ENCODE assay signal across 17 cellular contexts in the genomic region with DNA sequence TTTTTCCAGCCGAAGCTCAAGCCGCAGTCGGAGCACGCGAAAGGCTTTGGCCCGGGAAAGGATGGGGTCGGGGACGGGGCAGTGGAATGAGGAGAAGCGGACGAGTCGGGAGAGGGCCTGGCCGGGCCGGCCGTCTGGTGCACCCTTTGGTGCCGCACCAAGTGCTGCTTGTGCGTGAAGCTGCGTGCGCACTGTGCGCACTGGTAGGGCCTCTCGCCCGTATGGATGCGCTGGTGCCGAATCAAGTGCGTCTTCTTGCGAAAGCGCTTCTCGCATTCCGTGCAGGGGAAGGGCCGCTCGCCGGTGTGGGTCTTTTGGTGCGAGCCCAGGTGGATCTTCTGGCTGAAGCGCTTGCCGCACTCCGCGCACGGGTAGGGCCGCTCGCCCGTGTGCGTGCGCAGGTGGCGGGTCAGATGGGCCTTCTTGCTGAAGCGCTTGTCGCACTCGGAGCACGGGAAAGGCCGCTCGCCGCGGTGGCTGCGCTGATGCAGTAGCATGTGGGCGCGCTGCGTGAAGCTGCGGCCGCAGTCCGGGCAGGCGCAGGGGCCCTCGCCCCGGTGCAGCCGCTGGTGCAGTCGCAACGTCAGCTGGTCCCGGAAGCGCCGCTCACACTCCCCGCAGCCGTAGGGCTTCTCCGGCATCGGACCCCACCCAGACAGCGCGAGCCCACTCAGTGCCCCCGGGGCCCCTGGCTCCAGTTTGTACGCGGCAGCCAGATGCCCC. TPM values are rescaled to one million over a fixed set of nuclear protein-coding genes. Genes with fewer than 3 reads are reported as not detected.
A peak's percentile ranks its signal among the peaks of the same experiment; 100 is the strongest.
DNase-seq lines count a peak whose midpoint lies in the region; ATAC-seq and TF ChIP-seq lines count a peak whose summit lies in the region.
"Had no signal": no experiment of that assay in that cellular context is flagged by ENCODE, and none has a peak within 500 bp of the region (broad histone marks: within the 10 kb centered on the region; RNA-seq: fewer than 3 reads in every experiment).

No MANE protein-coding gene starts in this region.

- no peaks in the 10 kb centered on the region for H4K20me1 ChIP-seq in osteoblast (ENCODE audit: insufficient read depth, low read length)

- H3K9me3 ChIP-seq in iPS-15b (ENCODE audit: control insufficient read depth, insufficient read depth, low read length), result no peaks in the 10 kb centered on the region
- H3K9me3 ChIP-seq in osteoblast (ENCODE audit: low read depth, low read length), result no peaks in the 10 kb centered on the region
- H3K9me3 ChIP-seq in Peyer's patch, result no peaks in the 10 kb centered on the region
- no peaks in the 10 kb centered on the region for H3K9me3 ChIP-seq in esophagus squamous epithelium
- H3K9me3 ChIP-seq: A549, tibial nerve had no signal

- H3K27ac ChIP-seq in osteoblast (ENCODE audit: low read depth, low read length), result no peak overlapping the region
- no peak overlapping the region for H3K27ac ChIP-seq in Peyer's patch
- H3K27ac ChIP-seq in esophagus squamous epithelium, result no peak overlapping the region
- H3K27ac ChIP-seq: A549, tibial nerve had no signal

- TF ChIP-seq POLR2A in Peyer's patch (IDR thresholded peaks at IDR 0.05) (no peak), esophagus squamous epithelium (IDR thresholded peaks at IDR 0.05) (no peak)

- peaks cover 100% of the 10 kb centered on the region for H3K27me3 Mint-ChIP-seq in WTC11 (ENCODE audit: low read depth)
- H3K27me3 Mint-ChIP-seq: dendritic cell treated with granulocyte-macrophage colony-stimulating factor and Interleukin-4, amounts not matched to agents 40 ng/mL and 50 ng/mL, for 4 days had no signal

- H2AFZ ChIP-seq in osteoblast (ENCODE audit: low read length), result no peak overlapping the region

- CTCF ChIA-PET in WTC11 (lab: Charles Lee), result interaction anchor here (0.6 to 4.5 kb wide), 17 partner anchors 9 to 141 kb away, joined by 3 to 51 read pairs (median 9); partner anchors contain the start of gene ZNF467

- ATAC-seq in WTC11, result peak; percentile 14
- ATAC-seq: A549, HCT116 had no signal

- H3K4me2 ChIP-seq in osteoblast (ENCODE audit: insufficient read depth, low read length), result no peak overlapping the region
- H3K4me2 ChIP-seq: A549 had no signal

- DNase-seq in D341Med (ENCODE audit: low spot score) (peak; percentile 61), WTC11 (ENCODE audit: low spot score) (peak; percentile 61), osteoblast (ENCODE audit: insufficient read length, low spot score, missing footprints) (peak; percentile 60), germinal center (ENCODE audit: low spot score) (no peak), NCI-H446 treated with DMSO at 0.1 percent for 48 hours (lab: John Stamatoyannopoulos, UW) (no peak), Peyer's patch (no peak), esophagus squamous epithelium (lab: John Stamatoyannopoulos, UW) (no peak)
- DNase-seq: activated CD4-positive, alpha-beta T cell treated with anti-CD3 and anti-CD28 coated beads, Interleukin-2, amount 50 U/mL, for 1 hour; activated naive CD4-positive, alpha-beta T cell treated with anti-CD3 and anti-CD28 coated beads, Interleukin-2, amount 50 U/mL, for 16 hours; DMS79; small intestine had no signal

- no peak overlapping the region for H3K9ac ChIP-seq in iPS-15b (ENCODE audit: low read depth, low read length)

- no peaks in the 10 kb centered on the region for H3K36me3 Mint-ChIP-seq in WTC11

- POLR2A ChIA-PET in WTC11 (lab: Charles Lee), result interaction anchor here (1.5 kb wide), 1 partner anchor 9 kb away, joined by 3 read pairs; no protein-coding TSS in a partner anchor

- H3K4me3 ChIP-seq in iPS-15b (ENCODE audit: low read depth, low read length) (peak overlapping the region; percentile 39), osteoblast (ENCODE audit: insufficient read depth, low read length) (no peak overlapping the region), Peyer's patch (no peak overlapping the region), esophagus squamous epithelium (peak overlapping the region in 2 of 4 donors; percentile 26 to 45)
- H3K4me3 ChIP-seq: A549, tibial nerve had no signal

- H3K36me3 ChIP-seq in iPS-15b (ENCODE audit: control insufficient read depth, insufficient read depth, low read length) (no peaks in the 10 kb centered on the region), osteoblast (ENCODE audit: insufficient read depth, low read length) (no peaks in the 10 kb centered on the region), Peyer's patch (no peaks in the 10 kb centered on the region), esophagus squamous epithelium (peaks cover 0 to 21% (median 0%) of the 10 kb centered on the region in 3 donors)

- no peaks in the 10 kb centered on the region for H3K4me1 ChIP-seq in iPS-15b (ENCODE audit: control insufficient read depth, insufficient read depth, low read length)
- H3K4me1 ChIP-seq in osteoblast (ENCODE audit: insufficient read depth, low read length), result no peaks in the 10 kb centered on the region
- no peaks in the 10 kb centered on the region for H3K4me1 ChIP-seq in Peyer's patch
- H3K4me1 ChIP-seq in esophagus squamous epithelium, result peaks cover 0 to 20% (median 4%) of the 10 kb centered on the region in 3 donors
- H3K4me1 ChIP-seq: A549 had no signal

- H3K4me3 Mint-ChIP-seq in WTC11, result peak overlapping the region; percentile 67
- H3K4me3 Mint-ChIP-seq: CD14-positive monocyte; dendritic cell treated with granulocyte-macrophage colony-stimulating factor and Interleukin-4, amounts not matched to agents 40 ng/mL and 50 ng/mL, for 4 days had no signal

- H3K27me3 ChIP-seq in iPS-15b (ENCODE audit: control insufficient read depth, insufficient read depth, low read length) (peaks cover 100% of the 10 kb centered on the region), osteoblast (ENCODE audit: insufficient read depth, low read length) (peaks cover 49% of the 10 kb centered on the region), Peyer's patch (no peaks in the 10 kb centered on the region), esophagus squamous epithelium (peaks cover 0 to 83% (median 7%) of the 10 kb centered on the region in 4 donors)

- TF ChIP-seq CTCF in WTC11 (IDR thresholded peaks at IDR 0.05) (no peak), osteoblast (IDR thresholded peaks at IDR 0.05; ENCODE audit: extremely low read depth, low read depth, low read length) (no peak), Peyer's patch (IDR thresholded peaks at IDR 0.05) (no peak), esophagus squamous epithelium (IDR thresholded peaks at IDR 0.05) (no peak)

- H3K9me3 Mint-ChIP-seq in WTC11, result no peaks in the 10 kb centered on the region

- H3K79me2 ChIP-seq in osteoblast (ENCODE audit: insufficient read depth, low read length), result no peaks in the 10 kb centered on the region

- 67 to 74% methylated on average over 4 to 13 of the region's 76 CpGs for WGBS in esophagus squamous epithelium, 2 donors

- H3K27ac Mint-ChIP-seq in WTC11, result no peak overlapping the region
- H3K27ac Mint-ChIP-seq: dendritic cell treated with granulocyte-macrophage colony-stimulating factor and Interleukin-4, amounts not matched to agents 40 ng/mL and 50 ng/mL, for 4 days had no signal

- peaks cover 14% of the 10 kb centered on the region for H3K4me1 Mint-ChIP-seq in WTC11

- intact Hi-C loops in esophagus squamous epithelium (cut with DNase I), result no loop called here

TF ChIP-seq in WTC11, 78 proteins besides CTCF, POLR2A, EP300 and RAD21 (continues in another document):
- TF ChIP-seq SMAD3 (CRISPR knock-in tag; IDR thresholded peaks at IDR 0.05; ENCODE audit: borderline replicate concordance) (no peak), ZSCAN18 (CRISPR knock-in tag; IDR thresholded peaks at IDR 0.05) (no peak), PRRX2 (CRISPR knock-in tag; IDR thresholded peaks at IDR 0.05) (no peak), TCF7 (CRISPR knock-in tag; IDR thresholded peaks at IDR 0.05; ENCODE audit: low read depth) (no peak), ARID4B (CRISPR knock-in tag; IDR thresholded peaks at IDR 0.05; ENCODE audit: borderline replicate concordance) (no peak; the same call in 1 of the 2 replicates)

RNA-seq across cellular contexts. Expression of gene ZNF467, which starts 7.8 kb away (rescaled TPM):
- 0.70 to 1.2 TPM (median 0.73 TPM) in 3 replicates for total RNA-seq in WTC11 (2021)
- not detected in 2 replicates for total RNA-seq in osteoblast
- 1 to 10 TPM in 3 of 4 donors, under 1 TPM in 1; 0.35 to 4.7 (median 3.1) TPM for total RNA-seq in Peyer's patch
- total RNA-seq in esophagus squamous epithelium, result 1 to 10 TPM; 1.2 to 4.4 (median 2.0) TPM

Comparison
In these comparisons a context has a peak if more than half of its experiments do, and no peak if none do; other contexts are left out.
1. DNase-seq: peak in D341Med (single experiment), WTC11 (single experiment) and osteoblast (single experiment); none in germinal center (single experiment), NCI-H446 treated with DMSO at 0.1 percent for 48 hours (single experiment), Peyer's patch (0 of 3) and esophagus squamous epithelium (single experiment).